28 cellular contexts compared by ENCODE assay signal in the genomic region with DNA sequence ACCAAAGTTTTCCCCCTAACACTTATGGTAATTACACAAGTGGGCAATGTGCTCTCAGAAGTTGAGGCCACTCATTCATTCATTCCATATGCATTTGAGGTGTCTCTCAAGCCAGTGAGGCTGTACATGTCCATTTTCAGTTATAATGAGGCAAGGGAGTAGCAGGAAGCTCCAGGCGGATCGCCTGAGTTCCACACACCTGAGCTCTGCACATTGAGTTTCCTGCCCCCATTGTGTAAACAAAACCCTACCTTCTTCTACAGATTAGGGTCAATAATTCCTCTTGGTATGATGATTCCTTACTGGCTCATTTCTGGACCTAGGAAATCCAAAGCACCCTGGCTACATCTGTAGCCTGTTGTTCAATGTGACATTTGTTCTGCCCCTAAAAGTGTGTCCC.
"Had no signal": no experiment of that assay in that cellular context is flagged by ENCODE, and none has a peak within 500 bp of the region (broad histone marks: within the 10 kb centered on the region; RNA-seq: fewer than 3 reads in every experiment).

No MANE protein-coding gene starts in this region.

- H3K36me3 Mint-ChIP-seq: immature natural killer cell, mesothelial cell of epicardium, naive B cell had no signal

- H3K9me3 ChIP-seq: esophagus squamous epithelium, gastrocnemius medialis, left lung, lower lobe of right lung had no signal

- H3K27me3 Mint-ChIP-seq: dendritic cell treated with granulocyte-macrophage colony-stimulating factor and Interleukin-4, amounts not matched to agents 40 ng/mL and 50 ng/mL, for 4 days; naive B cell had no signal

- H3K36me3 ChIP-seq: esophagus squamous epithelium, gastrocnemius medialis, left lung, lower lobe of right lung had no signal

- H3K9me3 Mint-ChIP-seq: dendritic cell treated with granulocyte-macrophage colony-stimulating factor and Interleukin-4, amounts not matched to agents 40 ng/mL and 50 ng/mL, for 4 days; endodermal cell had no signal

- H3K27me3 ChIP-seq: gastrocnemius medialis, hepatocyte, left lung had no signal

- H3K4me1 Mint-ChIP-seq: endodermal cell, immature natural killer cell, naive B cell had no signal

- H3K27ac ChIP-seq: epithelial cell of prostate, esophagus squamous epithelium, gastrocnemius medialis, hepatocyte, left lung, lower lobe of right lung had no signal

- ATAC-seq: effector memory CD8-positive, alpha-beta T cell; esophagus mucosa; gastrocnemius medialis; left lung; left ventricle myocardium superior; lower lobe of right lung had no signal

- FAIRE-seq: colon, endometrium, kidney had no signal

- DNase-seq: cortex of kidney; effector CD8-positive, alpha-beta T cell; effector memory CD8-positive, alpha-beta T cell; endodermal cell; erythroblast; esophagus squamous epithelium; foreskin fibroblast; foreskin melanocyte; gastrocnemius medialis; glutamatergic neuron; head of caudate nucleus; hypothalamus; immature natural killer cell; islet precursor cell; kidney; kidney glomerular epithelial cell; left lung; left ventricle myocardium superior; lower lobe of right lung; mesenchymal stem cell; naive B cell had no signal

- H3K27ac Mint-ChIP-seq: dendritic cell treated with granulocyte-macrophage colony-stimulating factor and Interleukin-4, amounts not matched to agents 40 ng/mL and 50 ng/mL, for 4 days; effector memory CD8-positive, alpha-beta T cell; endodermal cell; immature natural killer cell; mesothelial cell of epicardium; naive B cell had no signal

- H3K4me3 ChIP-seq: esophagus squamous epithelium, gastrocnemius medialis, hepatocyte, left lung, lower lobe of right lung had no signal

- H3K4me3 Mint-ChIP-seq: dendritic cell treated with granulocyte-macrophage colony-stimulating factor and Interleukin-4, amounts not matched to agents 40 ng/mL and 50 ng/mL, for 4 days; effector memory CD8-positive, alpha-beta T cell; endodermal cell; immature natural killer cell; mesothelial cell of epicardium; naive B cell had no signal

- H3K4me1 ChIP-seq: esophagus squamous epithelium, gastrocnemius medialis, left lung, lower lobe of right lung had no signal
